Comparison of ENCODE assay signal across 8 cellular contexts in genomic region chr16:53201900-53202299, GRCh38.
"Had no signal": no experiment of that assay in that cellular context is flagged by ENCODE, and none has a peak within 500 bp of the region (broad histone marks: within the 10 kb centered on the region; RNA-seq: fewer than 3 reads in every experiment).

No MANE protein-coding gene starts in this region.

- H3K4me2 ChIP-seq: GM23338 had no signal

- DNase-seq: H9, HCEC 1CT, IMR-90, KBM-7 had no signal

- H3K4me3 Mint-ChIP-seq: GM23338, H9 had no signal

- H3K27ac ChIP-seq: HL-60 had no signal

- H3K27ac Mint-ChIP-seq: GM23338, H9 had no signal

- FAIRE-seq: H1, H54 had no signal

- H2AFZ ChIP-seq: GM23338 had no signal

- H3K4me3 ChIP-seq: GM23338 had no signal

- ATAC-seq: GM23338 had no signal
